ENCODE assay signal across 10 cellular contexts in the genomic region with DNA sequence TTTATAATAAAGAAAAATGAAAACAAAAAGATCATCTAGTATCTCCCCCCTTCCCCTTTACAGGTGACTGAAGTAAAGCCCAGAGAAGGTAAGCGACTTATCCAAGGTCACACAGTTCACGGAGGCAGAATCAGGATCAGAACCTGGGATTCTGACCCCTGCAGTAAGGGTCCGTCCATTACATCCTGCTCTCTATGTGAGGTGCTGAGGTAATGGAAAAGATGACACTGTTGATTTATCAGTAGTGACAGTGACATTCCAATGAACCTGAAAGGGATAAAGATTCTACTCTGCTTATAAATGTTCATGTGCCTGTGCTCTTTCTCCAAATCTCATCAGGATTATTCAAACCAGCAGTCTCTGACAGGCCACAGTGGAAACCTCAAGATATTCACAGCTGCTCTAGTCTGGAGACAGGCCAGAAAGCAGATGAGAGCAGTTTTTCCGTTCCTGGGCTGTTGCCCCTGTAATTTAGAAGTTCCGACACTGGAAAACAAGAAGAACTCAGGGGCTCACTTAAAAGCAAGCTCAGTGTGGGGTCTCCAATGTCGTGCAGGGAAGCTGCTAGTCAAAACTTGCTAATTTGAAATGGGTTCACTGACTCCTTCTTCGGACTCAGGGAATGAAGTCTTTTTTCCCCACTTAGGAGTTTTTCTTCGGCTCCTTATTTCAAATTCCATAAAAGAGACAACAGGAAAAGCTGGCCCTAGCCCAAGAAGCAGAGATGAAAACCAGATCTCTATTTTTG.
A peak's percentile ranks its signal among the peaks of the same experiment; 100 is the strongest.
DNase-seq lines count a peak whose midpoint lies in the region; ATAC-seq and TF ChIP-seq lines count a peak whose summit lies in the region.
"Had no signal": no experiment of that assay in that cellular context is flagged by ENCODE, and none has a peak within 500 bp of the region (broad histone marks: within the 10 kb centered on the region; RNA-seq: fewer than 3 reads in every experiment).

No MANE protein-coding gene starts in this region.

- no peaks in the 10 kb centered on the region for H3K36me3 Mint-ChIP-seq in activated CD8-positive, alpha-beta T cell treated with anti-CD3 and anti-CD28 coated beads, Interleukin-2, amount 10 ng/mL, durations not matched to agents 7 days and 5 days (ENCODE audit: low read depth)

- H3K4me1 Mint-ChIP-seq in activated CD8-positive, alpha-beta T cell treated with anti-CD3 and anti-CD28 coated beads, Interleukin-2, amount 10 ng/mL, durations not matched to agents 7 days and 5 days (ENCODE audit: low read depth), result peaks cover 14% of the 10 kb centered on the region
- H3K4me1 Mint-ChIP-seq: neural crest cell had no signal

- H3K9me3 ChIP-seq in left lung, result no peaks in the 10 kb centered on the region
- no peaks in the 10 kb centered on the region for H3K9me3 ChIP-seq in thyroid gland
- H3K9me3 ChIP-seq: A549 had no signal

- no peak overlapping the region for H3K4me3 Mint-ChIP-seq in activated CD8-positive, alpha-beta T cell treated with anti-CD3 and anti-CD28 coated beads, Interleukin-2, amount 10 ng/mL, durations not matched to agents 7 days and 5 days
- H3K4me3 Mint-ChIP-seq: neural crest cell had no signal

- no peak for TF ChIP-seq CTCF in left lung (IDR thresholded peaks at IDR 0.05)
- no peak for TF ChIP-seq CTCF in thyroid gland (IDR thresholded peaks at IDR 0.05)

- ATAC-seq in HG03064 (IDR thresholded peaks at IDR 0.05; ENCODE audit: low read depth, unreplicated experiment) (peak; percentile 52), left lung (peak; percentile 52)
- ATAC-seq in activated CD8-positive, alpha-beta T cell treated with anti-CD3 and anti-CD28 coated beads, Interleukin-2, amount 10 ng/mL, durations not matched to agents 7 days and 5 days, result peak; percentile 36

- H3K4me3 ChIP-seq in left lung (no peak overlapping the region), thyroid gland (replicated peaks in 1 of 3) (no peak overlapping the region)
- H3K4me3 ChIP-seq: A549 had no signal

- no peaks in the 10 kb centered on the region for H3K36me3 ChIP-seq in left lung
- no peaks in the 10 kb centered on the region for H3K36me3 ChIP-seq in thyroid gland

- peak overlapping the region; percentile 40 for H3K27ac Mint-ChIP-seq in activated CD8-positive, alpha-beta T cell treated with anti-CD3 and anti-CD28 coated beads, Interleukin-2, amount 10 ng/mL, durations not matched to agents 7 days and 5 days

- intact Hi-C loops in left lung (cut with DNase I), result no loop called here
- intact Hi-C loops in thyroid gland (cut with DNase I), result no loop called here

- H3K27ac ChIP-seq in left lung, result peak overlapping the region in 1 of 2 donors; percentile 21
- no peak overlapping the region for H3K27ac ChIP-seq in thyroid gland
- H3K27ac ChIP-seq: A549 had no signal

- H3K27me3 ChIP-seq in left lung, result no peaks in the 10 kb centered on the region
- no peaks in the 10 kb centered on the region for H3K27me3 ChIP-seq in thyroid gland

- POLR2A ChIA-PET in activated CD8-positive, alpha-beta T cell treated with anti-CD3 and anti-CD28 coated beads, Interleukin-2, amount 10 ng/mL, durations not matched to agents 7 days and 5 days (lab: Charles Lee), result no interaction called here

- no peak for TF ChIP-seq POLR2A in thyroid gland (IDR thresholded peaks at IDR 0.05)

- H3K9me3 Mint-ChIP-seq in activated CD8-positive, alpha-beta T cell treated with anti-CD3 and anti-CD28 coated beads, Interleukin-2, amount 10 ng/mL, durations not matched to agents 7 days and 5 days (ENCODE audit: insufficient read depth), result no peaks in the 10 kb centered on the region
- H3K9me3 Mint-ChIP-seq: neural crest cell had no signal

- H3K27me3 Mint-ChIP-seq in activated CD8-positive, alpha-beta T cell treated with anti-CD3 and anti-CD28 coated beads, Interleukin-2, amount 10 ng/mL, durations not matched to agents 7 days and 5 days (ENCODE audit: low read depth), result peaks cover 22% of the 10 kb centered on the region

- CTCF ChIA-PET in activated CD8-positive, alpha-beta T cell treated with anti-CD3 and anti-CD28 coated beads, Interleukin-2, amount 10 ng/mL, durations not matched to agents 7 days and 5 days (lab: Charles Lee), result no interaction called here

- H3K4me1 ChIP-seq in left lung (peaks cover 3 to 10% of the 10 kb centered on the region in 2 donors), thyroid gland (peaks cover 0 to 18% of the 10 kb centered on the region in 2 donors)
- H3K4me1 ChIP-seq: A549 had no signal

- WGBS in thyroid gland, 2 donors, result 58 to 67% methylated on average over 8 of the region's 8 CpGs

- DNase-seq in NCI-H2029 (lab: John Stamatoyannopoulos, UW) (peak; percentile 2), NCI-H2029 treated with DMSO at 0.1 percent for 48 hours (lab: John Stamatoyannopoulos, UW) (no peak), left lung (no peak), thyroid gland (no peak), NCI-H510A (lab: John Stamatoyannopoulos, UW) (no peak), NCI-H526 treated with DMSO at 0.1 percent for 48 hours (lab: John Stamatoyannopoulos, UW) (no peak)
- DNase-seq in activated CD8-positive, alpha-beta T cell treated with anti-CD3 and anti-CD28 coated beads, Interleukin-2, amount 10 ng/mL, durations not matched to agents 7 days and 5 days, result no peak
